In the genomic region with DNA sequence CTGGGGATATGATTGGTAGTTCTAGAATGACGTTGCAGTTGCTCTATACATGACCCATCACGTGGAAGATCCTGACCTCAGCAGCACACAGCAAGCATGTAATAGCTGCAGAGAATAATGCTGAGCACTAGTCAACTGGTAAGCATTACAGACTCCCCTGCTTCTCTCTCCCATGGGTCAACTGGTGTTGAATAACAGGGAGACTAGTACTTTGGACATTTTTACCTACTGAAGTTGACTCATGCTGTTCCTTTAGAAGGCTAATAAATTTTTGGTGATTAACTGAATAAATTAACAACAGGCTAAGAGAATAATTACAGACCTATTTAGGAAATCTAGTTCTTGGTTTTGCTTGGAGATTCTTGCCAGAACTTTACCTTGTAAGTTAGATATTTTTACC, we compare ENCODE assay signal across 23 cellular contexts.
DNase-seq lines count a peak whose midpoint lies in the region; FAIRE-seq and TF ChIP-seq lines count a peak whose summit lies in the region.
"Had no signal": no experiment of that assay in that cellular context is flagged by ENCODE, and none has a peak within 500 bp of the region (broad histone marks: within the 10 kb centered on the region; RNA-seq: fewer than 3 reads in every experiment).

No MANE protein-coding gene starts in this region.

- WGBS in endodermal cell (ENCODE audit: insufficient coverage in 1 of 2, insufficient read length in 1 of 2), 2 experiments, result 61% methylated on average over 2 of the region's 2 CpGs; no CpG with 5 or more reads in 1 of the 2 experiments

- TF ChIP-seq CTCF in endodermal cell (conservative IDR thresholded peaks at IDR 0.05) (no peak), osteoblast (IDR thresholded peaks at IDR 0.05; ENCODE audit: extremely low read depth, low read depth, low read length) (no peak)

- peaks cover 57% of the 10 kb centered on the region for H3K4me1 Mint-ChIP-seq in endodermal cell
- H3K4me1 Mint-ChIP-seq: CD4-positive, alpha-beta memory T cell had no signal

- no peaks in the 10 kb centered on the region for H3K27me3 Mint-ChIP-seq in endodermal cell (ENCODE audit: insufficient read depth)
- H3K27me3 Mint-ChIP-seq: CD4-positive, alpha-beta memory T cell; IgD-negative memory B cell had no signal

- no peaks in the 10 kb centered on the region for H3K36me3 Mint-ChIP-seq in endodermal cell (ENCODE audit: low read depth)
- H3K36me3 Mint-ChIP-seq: CD14-positive monocyte; CD4-positive, alpha-beta memory T cell; IgD-negative memory B cell had no signal

- H3K27me3 ChIP-seq in HUES48 (ENCODE audit: control insufficient read depth, insufficient read depth, low read length) (no peaks in the 10 kb centered on the region), endodermal cell (ENCODE audit: control insufficient read depth, insufficient read depth, low read length, poor library complexity, severe bottlenecking) (no peaks in the 10 kb centered on the region), osteoblast (ENCODE audit: insufficient read depth, low read length) (no peaks in the 10 kb centered on the region)
- H3K27me3 ChIP-seq: BLaER1 had no signal

- H3K4me1 ChIP-seq in HUES48 (ENCODE audit: control insufficient read depth, insufficient read depth, low read length), result peaks cover 58% of the 10 kb centered on the region
- peaks cover 3% of the 10 kb centered on the region for H3K4me1 ChIP-seq in endodermal cell (ENCODE audit: control insufficient read depth, insufficient read depth, low read length)
- H3K4me1 ChIP-seq in osteoblast (ENCODE audit: insufficient read depth, low read length), result no peaks in the 10 kb centered on the region

- H3K27ac ChIP-seq in HUES48 (ENCODE audit: low read depth, low read length) (peak overlapping the region; percentile 52), endodermal cell (ENCODE audit: low read depth, low read length) (no peak overlapping the region), osteoblast (ENCODE audit: low read depth, low read length) (no peak overlapping the region)
- H3K27ac ChIP-seq: 22Rv1, A549, BLaER1, GM23248 had no signal

- H3K27ac Mint-ChIP-seq in endodermal cell, result peak overlapping the region; percentile 49
- H3K27ac Mint-ChIP-seq: CD14-positive monocyte; CD4-positive, alpha-beta memory T cell; IgD-negative memory B cell had no signal

- H3K9ac ChIP-seq in HUES48 (ENCODE audit: low read depth, low read length) (no peak overlapping the region), endodermal cell (ENCODE audit: extremely low read depth, low read length, poor library complexity, severe bottlenecking) (no peak overlapping the region)
- H3K9ac ChIP-seq: BLaER1, GM23248 had no signal

- no peaks in the 10 kb centered on the region for H3K79me2 ChIP-seq in osteoblast (ENCODE audit: insufficient read depth, low read length)

- no peaks in the 10 kb centered on the region for H4K20me1 ChIP-seq in osteoblast (ENCODE audit: insufficient read depth, low read length)

- peak; percentile 8 for DNase-seq in AG08395 (ENCODE audit: low spot score)
- DNase-seq in endodermal cell, result no peak
- DNase-seq in renal cortical epithelial cell (ENCODE audit: low read depth), result peak; percentile 21
- no peak for DNase-seq in GM19239 (ENCODE audit: insufficient read length, low spot score)
- DNase-seq in osteoblast (ENCODE audit: insufficient read length, low spot score, missing footprints), result no peak
- DNase-seq in activated effector memory CD4-positive, alpha-beta T cell treated with Interleukin-2 at 50 U/mL for 16 hours, result no peak
- DNase-seq: CD4-positive, alpha-beta memory T cell; DMS153; DMS79; GDM1; GM23248; H7; Kasumi-1; KG1 had no signal

- H3K36me3 ChIP-seq in HUES48 (ENCODE audit: control insufficient read depth, insufficient read depth, low read length), result no peaks in the 10 kb centered on the region
- no peaks in the 10 kb centered on the region for H3K36me3 ChIP-seq in endodermal cell (ENCODE audit: control insufficient read depth, insufficient read depth, low read length)
- no peaks in the 10 kb centered on the region for H3K36me3 ChIP-seq in osteoblast (ENCODE audit: insufficient read depth, low read length)

- no peak for FAIRE-seq in GM19239 (lab: Jason Lieb, UNC)
- FAIRE-seq: A549, GM12892, HepG2, HTR-8/SVneo had no signal

- H3K4me3 ChIP-seq in HUES48 (ENCODE audit: low read depth, low read length) (no peak overlapping the region), endodermal cell (ENCODE audit: low read length) (no peak overlapping the region), osteoblast (ENCODE audit: insufficient read depth, low read length) (no peak overlapping the region)
- H3K4me3 ChIP-seq: A549, BLaER1, GM23248 had no signal

- H3K4me3 Mint-ChIP-seq in endodermal cell, result no peak overlapping the region
- H3K4me3 Mint-ChIP-seq: CD14-positive monocyte; CD4-positive, alpha-beta memory T cell; IgD-negative memory B cell had no signal

- H3K4me2 ChIP-seq in osteoblast (ENCODE audit: insufficient read depth, low read length), result no peak overlapping the region
- H3K4me2 ChIP-seq: A549, BLaER1 had no signal

- H3K9me3 ChIP-seq in HUES48 (ENCODE audit: control insufficient read depth, insufficient read depth, low read length) (no peaks in the 10 kb centered on the region), endodermal cell (ENCODE audit: control insufficient read depth, low read length) (no peaks in the 10 kb centered on the region), osteoblast (ENCODE audit: low read depth, low read length) (no peaks in the 10 kb centered on the region)

- peaks cover 3% of the 10 kb centered on the region for H3K9me3 Mint-ChIP-seq in endodermal cell
- H3K9me3 Mint-ChIP-seq: IgD-negative memory B cell had no signal

- H2AFZ ChIP-seq in osteoblast (ENCODE audit: low read length), result no peak overlapping the region
- H2AFZ ChIP-seq: GM23248 had no signal

Comparison
In these comparisons a context has a peak if more than half of its experiments do, and no peak if none do; other contexts are left out.
1. DNase-seq: peak in AG08395 (single experiment) and renal cortical epithelial cell (single experiment); none in endodermal cell (single experiment), GM19239 (single experiment), osteoblast (single experiment) and activated effector memory CD4-positive, alpha-beta T cell treated with Interleukin-2 at 50 U/mL for 16 hours (single experiment).